ENCODE assay signal across 15 cellular contexts in genomic region chr7:155371331-155371883, GRCh38.
"Had no signal": no experiment of that assay in that cellular context is flagged by ENCODE, and none has a peak within 500 bp of the region (broad histone marks: within the 10 kb centered on the region; RNA-seq: fewer than 3 reads in every experiment).

No MANE protein-coding gene starts in this region.

- H3K27ac Mint-ChIP-seq: activated naive CD8-positive, alpha-beta T cell; memory B cell; stimulated activated memory B cell treated with anti-CD40 and anti-IgM and Interleukin-4, amounts not matched to agents 10 μg/mL and 1 μg/mL and 100 μg/mL, for 72 hours had no signal

- H3K9me3 ChIP-seq: tibial nerve had no signal

- DNase-seq: activated CD4-positive, CD25-positive, alpha-beta regulatory T cell; activated effector memory CD4-positive, alpha-beta T cell treated with Interleukin-2 at 50 U/mL for 16 hours; activated T-cell treated with anti-CD3 and anti-CD28 coated beads, Interleukin-2, amount 50 U/mL, for 1 hour; amygdala; brain microvascular endothelial cell; cerebellar nuclear complex; hippocampal formation; right cardiac atrium; small intestine; T-helper 1 cell had no signal

- H3K27ac ChIP-seq: brain microvascular endothelial cell, tibial nerve had no signal

- H3K4me3 Mint-ChIP-seq: activated naive CD8-positive, alpha-beta T cell had no signal

- H3K36me3 ChIP-seq: brain microvascular endothelial cell, tibial nerve had no signal

- H3K36me3 Mint-ChIP-seq: activated naive CD8-positive, alpha-beta T cell; stimulated activated memory B cell treated with anti-CD40 and anti-IgM and Interleukin-4, amounts not matched to agents 10 μg/mL and 1 μg/mL and 100 μg/mL, for 72 hours had no signal

- ATAC-seq: esophagus mucosa had no signal

- H3K9me3 Mint-ChIP-seq: memory B cell; stimulated activated memory B cell treated with anti-CD40 and anti-IgM and Interleukin-4, amounts not matched to agents 10 μg/mL and 1 μg/mL and 100 μg/mL, for 72 hours had no signal
